3 cellular contexts compared by ENCODE assay signal in genomic region chr1:94240822-94241221, GRCh38.
TF ChIP-seq lines count a peak whose summit lies in the region.

No MANE protein-coding gene starts in this region.

TF ChIP-seq in SK-N-SH, 30 proteins besides CTCF, POLR2A, EP300 and RAD21:
- TF ChIP-seq SMC3 (IDR thresholded peaks at IDR 0.05; ENCODE audit: low read depth, low read length) (peak; percentile 73), MXI1 (IDR thresholded peaks at IDR 0.05; ENCODE audit: low read depth, low read length) (no peak), JUND (IDR thresholded peaks at IDR 0.05) (no peak), NFIC (IDR thresholded peaks at IDR 0.05; ENCODE audit: borderline replicate concordance) (no peak)

TF ChIP-seq in SK-N-SH treated with all-trans-retinoic acid at 6 μM for 48 hours, 23 proteins besides CTCF, POLR2A, EP300 and RAD21:
- TF ChIP-seq ZNF8 (CRISPR knock-in tag; IDR thresholded peaks at IDR 0.05) (no peak), BACH2 (CRISPR knock-in tag; IDR thresholded peaks at IDR 0.05; ENCODE audit: borderline replicate concordance) (no peak), TOX (CRISPR knock-in tag; IDR thresholded peaks at IDR 0.05; ENCODE audit: borderline replicate concordance) (no peak), OSR1 (CRISPR knock-in tag; IDR thresholded peaks at IDR 0.05) (no peak)
- TF ChIP-seq, protein P1, sequence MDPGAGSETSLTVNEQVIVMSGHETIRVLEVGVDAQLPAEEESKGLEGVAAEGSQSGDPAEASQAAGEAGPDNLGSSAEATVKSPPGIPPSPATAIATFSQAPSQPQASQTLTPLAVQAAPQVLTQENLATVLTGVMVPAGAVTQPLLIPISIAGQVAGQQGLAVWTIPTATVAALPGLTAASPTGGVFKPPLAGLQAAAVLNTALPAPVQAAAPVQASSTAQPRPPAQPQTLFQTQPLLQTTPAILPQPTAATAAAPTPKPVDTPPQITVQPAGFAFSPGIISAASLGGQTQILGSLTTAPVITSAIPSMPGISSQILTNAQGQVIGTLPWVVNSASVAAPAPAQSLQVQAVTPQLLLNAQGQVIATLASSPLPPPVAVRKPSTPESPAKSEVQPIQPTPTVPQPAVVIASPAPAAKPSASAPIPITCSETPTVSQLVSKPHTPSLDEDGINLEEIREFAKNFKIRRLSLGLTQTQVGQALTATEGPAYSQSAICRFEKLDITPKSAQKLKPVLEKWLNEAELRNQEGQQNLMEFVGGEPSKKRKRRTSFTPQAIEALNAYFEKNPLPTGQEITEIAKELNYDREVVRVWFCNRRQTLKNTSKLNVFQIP (CRISPR knock-in tag; IDR thresholded peaks at IDR 0.05; ENCODE audit: borderline replicate concordance, low read depth), result no peak
- TF ChIP-seq, protein P2, sequence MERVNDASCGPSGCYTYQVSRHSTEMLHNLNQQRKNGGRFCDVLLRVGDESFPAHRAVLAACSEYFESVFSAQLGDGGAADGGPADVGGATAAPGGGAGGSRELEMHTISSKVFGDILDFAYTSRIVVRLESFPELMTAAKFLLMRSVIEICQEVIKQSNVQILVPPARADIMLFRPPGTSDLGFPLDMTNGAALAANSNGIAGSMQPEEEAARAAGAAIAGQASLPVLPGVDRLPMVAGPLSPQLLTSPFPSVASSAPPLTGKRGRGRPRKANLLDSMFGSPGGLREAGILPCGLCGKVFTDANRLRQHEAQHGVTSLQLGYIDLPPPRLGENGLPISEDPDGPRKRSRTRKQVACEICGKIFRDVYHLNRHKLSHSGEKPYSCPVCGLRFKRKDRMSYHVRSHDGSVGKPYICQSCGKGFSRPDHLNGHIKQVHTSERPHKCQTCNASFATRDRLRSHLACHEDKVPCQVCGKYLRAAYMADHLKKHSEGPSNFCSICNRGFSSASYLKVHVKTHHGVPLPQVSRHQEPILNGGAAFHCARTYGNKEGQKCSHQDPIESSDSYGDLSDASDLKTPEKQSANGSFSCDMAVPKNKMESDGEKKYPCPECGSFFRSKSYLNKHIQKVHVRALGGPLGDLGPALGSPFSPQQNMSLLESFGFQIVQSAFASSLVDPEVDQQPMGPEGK (CRISPR knock-in tag; IDR thresholded peaks at IDR 0.05; ENCODE audit: borderline replicate concordance), result no peak
- TF ChIP-seq, protein P3, sequence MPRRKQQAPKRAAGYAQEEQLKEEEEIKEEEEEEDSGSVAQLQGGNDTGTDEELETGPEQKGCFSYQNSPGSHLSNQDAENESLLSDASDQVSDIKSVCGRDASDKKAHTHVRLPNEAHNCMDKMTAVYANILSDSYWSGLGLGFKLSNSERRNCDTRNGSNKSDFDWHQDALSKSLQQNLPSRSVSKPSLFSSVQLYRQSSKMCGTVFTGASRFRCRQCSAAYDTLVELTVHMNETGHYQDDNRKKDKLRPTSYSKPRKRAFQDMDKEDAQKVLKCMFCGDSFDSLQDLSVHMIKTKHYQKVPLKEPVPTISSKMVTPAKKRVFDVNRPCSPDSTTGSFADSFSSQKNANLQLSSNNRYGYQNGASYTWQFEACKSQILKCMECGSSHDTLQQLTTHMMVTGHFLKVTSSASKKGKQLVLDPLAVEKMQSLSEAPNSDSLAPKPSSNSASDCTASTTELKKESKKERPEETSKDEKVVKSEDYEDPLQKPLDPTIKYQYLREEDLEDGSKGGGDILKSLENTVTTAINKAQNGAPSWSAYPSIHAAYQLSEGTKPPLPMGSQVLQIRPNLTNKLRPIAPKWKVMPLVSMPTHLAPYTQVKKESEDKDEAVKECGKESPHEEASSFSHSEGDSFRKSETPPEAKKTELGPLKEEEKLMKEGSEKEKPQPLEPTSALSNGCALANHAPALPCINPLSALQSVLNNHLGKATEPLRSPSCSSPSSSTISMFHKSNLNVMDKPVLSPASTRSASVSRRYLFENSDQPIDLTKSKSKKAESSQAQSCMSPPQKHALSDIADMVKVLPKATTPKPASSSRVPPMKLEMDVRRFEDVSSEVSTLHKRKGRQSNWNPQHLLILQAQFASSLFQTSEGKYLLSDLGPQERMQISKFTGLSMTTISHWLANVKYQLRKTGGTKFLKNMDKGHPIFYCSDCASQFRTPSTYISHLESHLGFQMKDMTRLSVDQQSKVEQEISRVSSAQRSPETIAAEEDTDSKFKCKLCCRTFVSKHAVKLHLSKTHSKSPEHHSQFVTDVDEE (CRISPR knock-in tag; IDR thresholded peaks at IDR 0.05), result no peak

TF ChIP-seq in H1, 55 proteins besides CTCF, POLR2A, EP300 and RAD21:
- TF ChIP-seq SRF (IDR thresholded peaks at IDR 0.05; ENCODE audit: low read depth, low read length) (no peak), TAF7 (optimal IDR thresholded peaks at IDR 0.05; ENCODE audit: borderline replicate concordance, low read depth, low read length) (no peak), BRCA1 (IDR thresholded peaks at IDR 0.05; ENCODE audit: low read depth, low read length) (no peak), ASH2L (IDR thresholded peaks at IDR 0.05; ENCODE audit: low read length) (no peak), GABPA (IDR thresholded peaks at IDR 0.05; ENCODE audit: borderline replicate concordance, insufficient read depth, low read length) (no peak), EGR1 (IDR thresholded peaks at IDR 0.05; ENCODE audit: borderline replicate concordance, low read depth, low read length) (no peak), CHD1 (IDR thresholded peaks at IDR 0.05; ENCODE audit: low read depth, low read length) (no peak)
- TF ChIP-seq, protein P4, sequence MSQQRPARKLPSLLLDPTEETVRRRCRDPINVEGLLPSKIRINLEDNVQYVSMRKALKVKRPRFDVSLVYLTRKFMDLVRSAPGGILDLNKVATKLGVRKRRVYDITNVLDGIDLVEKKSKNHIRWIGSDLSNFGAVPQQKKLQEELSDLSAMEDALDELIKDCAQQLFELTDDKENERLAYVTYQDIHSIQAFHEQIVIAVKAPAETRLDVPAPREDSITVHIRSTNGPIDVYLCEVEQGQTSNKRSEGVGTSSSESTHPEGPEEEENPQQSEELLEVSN (IDR thresholded peaks at IDR 0.05), result no peak
TF ChIP-seq in H1: peak in this region for 0.
